In genomic region chr1:86395771-86396502, GRCh38 we compare ENCODE assay signal across 8 cellular contexts. TPM values are rescaled to one million over a fixed set of nuclear protein-coding genes. Genes with fewer than 3 reads are reported as not detected.
DNase-seq lines count a peak whose midpoint lies in the region; ATAC-seq and TF ChIP-seq lines count a peak whose summit lies in the region.

ODF2L (minus strand) TSS chr1:86396323; CDS start chr1:86387027, 9,296 bp downstream.

- DNase-seq in GM12865 (ENCODE audit: low read depth) (peak; percentile 90), NCI-H1417 treated with DMSO at 0.1 percent for 48 hours (lab: John Stamatoyannopoulos, UW) (peak; percentile 71), SW480 (ENCODE audit: low spot score) (peak; percentile 84), Right ventricle myocardium inferior (ENCODE audit: missing footprints) (peak; percentile 96), tibial nerve (ENCODE audit: low spot score in 2 of 2) (peak; percentile 79 to 86)
- peak; percentile 86 for DNase-seq in activated naive CD8-positive, alpha-beta T cell treated with anti-CD3 and anti-CD28 coated beads, Interleukin-2, amount 50 U/mL, for 24 hours

- peak within 1 kb of the TSS; percentile 94 for H3K4me3 Mint-ChIP-seq in activated naive CD8-positive, alpha-beta T cell treated with anti-CD3 and anti-CD28 coated beads, Interleukin-2, amount 50 U/mL, for 24 hours

- H3K4me1 ChIP-seq in parathyroid adenoma (no peaks in the 10 kb centered on the region), tibial nerve (peaks cover 0 to 31% (median 4%) of the 10 kb centered on the region in 4 donors)

- no peaks in the 10 kb centered on the region for H3K79me2 ChIP-seq in parathyroid adenoma

- H3K36me3 Mint-ChIP-seq in activated naive CD8-positive, alpha-beta T cell treated with anti-CD3 and anti-CD28 coated beads, Interleukin-2, amount 50 U/mL, for 24 hours (ENCODE audit: low read depth): peaks cover 2% of the 10 kb centered on the region

- ATAC-seq in HG02763 (IDR thresholded peaks at IDR 0.05; ENCODE audit: unreplicated experiment) (peak; percentile 100), Right ventricle myocardium inferior (peak; percentile 100)
- ATAC-seq in activated naive CD8-positive, alpha-beta T cell treated with anti-CD3 and anti-CD28 coated beads, Interleukin-2, amount 50 U/mL, for 24 hours: peak; percentile 100

- no peaks in the 10 kb centered on the region for H3K9me3 ChIP-seq in parathyroid adenoma (ENCODE audit: control insufficient read depth, low read length)
- peaks cover 0 to 7% (median 0%) of the 10 kb centered on the region in 4 donors for H3K9me3 ChIP-seq in tibial nerve

- peak in 1 of 2 donors; percentile 86 for TF ChIP-seq EP300 in tibial nerve (IDR thresholded peaks at IDR 0.05)

- H3K4me1 Mint-ChIP-seq in activated naive CD8-positive, alpha-beta T cell treated with anti-CD3 and anti-CD28 coated beads, Interleukin-2, amount 50 U/mL, for 24 hours: peaks cover 43% of the 10 kb centered on the region

- peak within 1 kb of the TSS; percentile 92 for H3K27ac Mint-ChIP-seq in activated naive CD8-positive, alpha-beta T cell treated with anti-CD3 and anti-CD28 coated beads, Interleukin-2, amount 50 U/mL, for 24 hours

- H3K4me2 ChIP-seq in parathyroid adenoma (ENCODE audit: low read length): peak within 1 kb of the TSS; percentile 71

- TF ChIP-seq CTCF in GM12865 (IDR thresholded peaks at IDR 0.05; ENCODE audit: insufficient read depth, low read depth, low read length, missing control alignments): no peak
- no peak for TF ChIP-seq CTCF in parathyroid adenoma (IDR thresholded peaks at IDR 0.05)
- no peak for TF ChIP-seq CTCF in tibial nerve (IDR thresholded peaks at IDR 0.05)

- 0 to 1% methylated on average over 42 to 50 of the region's 55 CpGs for WGBS in tibial nerve, 2 donors

- peak within 1 kb of the TSS; percentile 91 for H2AFZ ChIP-seq in parathyroid adenoma

- peak; percentile 42 to 82 for TF ChIP-seq POLR2A in tibial nerve (IDR thresholded peaks at IDR 0.05)

- H3K9ac ChIP-seq in parathyroid adenoma: peak within 1 kb of the TSS; percentile 34

- peaks cover 5% of the 10 kb centered on the region for H3K9me3 Mint-ChIP-seq in activated naive CD8-positive, alpha-beta T cell treated with anti-CD3 and anti-CD28 coated beads, Interleukin-2, amount 50 U/mL, for 24 hours

- intact Hi-C loops in Right ventricle myocardium inferior (cut with DNase I): loop anchor here (5.0 to 10.0 kb wide), 3 partner anchors 111 to 929 kb away; partner anchors contain the start of genes LMO4 and SH3GLB1

- H3K27me3 ChIP-seq in parathyroid adenoma (ENCODE audit: control insufficient read depth, insufficient read depth, low read length) (no peaks in the 10 kb centered on the region), tibial nerve (no peaks in the 10 kb centered on the region)

- H3K27ac ChIP-seq in parathyroid adenoma (peak within 1 kb of the TSS; percentile 78), tibial nerve (peak within 1 kb of the TSS; percentile 60 to 87 (median 80))

- no peaks in the 10 kb centered on the region for H3K36me3 ChIP-seq in parathyroid adenoma (ENCODE audit: control insufficient read depth, insufficient read depth, low read length)
- H3K36me3 ChIP-seq in tibial nerve: peaks cover 0 to 6% (median 0%) of the 10 kb centered on the region in 3 donors

- no peaks in the 10 kb centered on the region for H3K27me3 Mint-ChIP-seq in activated naive CD8-positive, alpha-beta T cell treated with anti-CD3 and anti-CD28 coated beads, Interleukin-2, amount 50 U/mL, for 24 hours

- H3K4me3 ChIP-seq in GM12865 (ENCODE audit: low read depth, low read length) (peak within 1 kb of the TSS; percentile 73), parathyroid adenoma (ENCODE audit: low read depth, low read length) (peak within 1 kb of the TSS; percentile 81), tibial nerve (peak within 1 kb of the TSS; percentile 67 to 95 (median 80))

RNA-seq across cellular contexts. Expression of gene ODF2L, which starts in this region (rescaled TPM):
- 5.1 TPM for total RNA-seq in Right ventricle myocardium inferior
- 10 to 100 TPM; 30.2 to 65.1 (median 45.8) TPM for total RNA-seq in tibial nerve

Comparison
In these comparisons a context has a peak if more than half of its experiments do, and no peak if none do; other contexts are left out.
1. Peak in every context shown above with its lines: DNase-seq, ATAC-seq, H3K4me3 ChIP-seq and H3K27ac ChIP-seq.